Comparison of ENCODE assay signal across 12 cellular contexts in the genomic region with DNA sequence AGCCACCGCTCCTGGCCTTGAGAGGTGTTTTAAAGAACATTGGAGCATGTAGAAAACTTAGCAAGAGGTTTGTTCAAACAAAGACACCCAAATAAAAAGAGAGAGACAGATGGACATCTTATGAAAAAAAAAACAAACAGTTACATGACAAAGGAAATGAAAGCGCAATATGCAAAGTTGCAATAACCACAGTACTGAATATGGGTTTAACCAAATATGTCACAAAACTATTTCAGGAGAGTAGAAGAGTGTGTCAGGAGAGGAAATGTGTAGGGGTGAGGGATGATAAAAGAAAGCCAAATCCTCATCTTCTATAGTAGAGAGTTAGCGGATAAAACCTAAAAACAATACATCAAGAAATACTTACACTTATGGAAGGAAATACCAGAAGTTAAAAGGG.
A peak's percentile ranks its signal among the peaks of the same experiment; 100 is the strongest.
DNase-seq lines count a peak whose midpoint lies in the region; ATAC-seq, FAIRE-seq and TF ChIP-seq lines count a peak whose summit lies in the region.
"Had no signal": no experiment of that assay in that cellular context is flagged by ENCODE, and none has a peak within 500 bp of the region (broad histone marks: within the 10 kb centered on the region; RNA-seq: fewer than 3 reads in every experiment).

No MANE protein-coding gene starts in this region.

- DNase-seq in GM12891 (ENCODE audit: insufficient read length, low spot score), result no peak
- DNase-seq in CD4-positive, alpha-beta T cell, result no peak
- no peak for DNase-seq in OCI-M1 (lab: John Stamatoyannopoulos, UW)
- DNase-seq in frontal cortex (ENCODE audit: low spot score in 2 of 2), result no peak
- no peak for DNase-seq in ureter (ENCODE audit: low spot score)
- DNase-seq: activated CD4-positive, alpha-beta T cell treated with anti-CD3 and anti-CD28 coated beads for 1 hour; endodermal cell; stimulated activated CD4-positive, alpha-beta T cell treated with anti-CD3 and anti-CD28 coated beads, Interleukin-2, amount 100 ng/mL, for 24 hours; testis had no signal

- H3K27ac Mint-ChIP-seq in IgD-negative memory B cell, result peak overlapping the region; percentile 16 to 60 (median 30)
- no peak overlapping the region for H3K27ac Mint-ChIP-seq in CD4-positive, alpha-beta T cell
- H3K27ac Mint-ChIP-seq: endodermal cell had no signal

- intact Hi-C loops in CD4-positive, alpha-beta T cell (cut with DNase I, micrococcal nuclease), result no loop called here

- H3K9me3 Mint-ChIP-seq in IgD-negative memory B cell, result peaks cover 0 to 4% (median 1%) of the 10 kb centered on the region in 3 donors
- H3K9me3 Mint-ChIP-seq in CD4-positive, alpha-beta T cell, result no peaks in the 10 kb centered on the region

- H3K27me3 Mint-ChIP-seq in IgD-negative memory B cell, result peaks cover 10% of the 10 kb centered on the region
- no peaks in the 10 kb centered on the region for H3K27me3 Mint-ChIP-seq in CD4-positive, alpha-beta T cell

- peaks cover 5% of the 10 kb centered on the region for H3K36me3 Mint-ChIP-seq in IgD-negative memory B cell
- no peaks in the 10 kb centered on the region for H3K36me3 Mint-ChIP-seq in CD4-positive, alpha-beta T cell (ENCODE audit: low read depth)

- POLR2A ChIA-PET in CD4-positive, alpha-beta T cell (lab: Charles Lee), result no interaction called here

- FAIRE-seq in GM12891 (lab: Jason Lieb, UNC) (peak; percentile 87), frontal cortex (lab: Jason Lieb, UNC) (no peak)

- H3K4me3 Mint-ChIP-seq in IgD-negative memory B cell, result peak overlapping the region in 3 of 4 donors; percentile 0 to 86 (median 4)
- no peak overlapping the region for H3K4me3 Mint-ChIP-seq in CD4-positive, alpha-beta T cell
- H3K4me3 Mint-ChIP-seq: endodermal cell had no signal

- ATAC-seq in GM19395 (IDR thresholded peaks at IDR 0.05; ENCODE audit: unreplicated experiment), result peak; percentile 100
- ATAC-seq in HG02884 (IDR thresholded peaks at IDR 0.05; ENCODE audit: unreplicated experiment), result peak; percentile 98
- ATAC-seq in CD4-positive, alpha-beta T cell (ENCODE audit: poor library complexity), result no peak

- H3K27ac ChIP-seq in CD4-positive, alpha-beta T cell (ENCODE audit: low read depth, low read length), result no peak overlapping the region
- H3K27ac ChIP-seq: testis had no signal

- CTCF ChIA-PET in CD4-positive, alpha-beta T cell (lab: Charles Lee), result no interaction called here

- peaks cover 29 to 33% (median 30%) of the 10 kb centered on the region in 3 donors for H3K4me1 Mint-ChIP-seq in IgD-negative memory B cell
- no peaks in the 10 kb centered on the region for H3K4me1 Mint-ChIP-seq in CD4-positive, alpha-beta T cell (ENCODE audit: low read depth)
- H3K4me1 Mint-ChIP-seq: endodermal cell had no signal

- TF ChIP-seq POLR2A in GM12891 (IDR thresholded peaks at IDR 0.05; ENCODE audit: low read depth, low read length), result no peak

- no peaks in the 10 kb centered on the region for H3K27me3 ChIP-seq in CD4-positive, alpha-beta T cell (ENCODE audit: control insufficient read depth, insufficient read depth, low read length)
- H3K27me3 ChIP-seq: testis had no signal

- no peaks in the 10 kb centered on the region for H3K9me3 ChIP-seq in CD4-positive, alpha-beta T cell (ENCODE audit: control insufficient read depth, low read length)
- H3K9me3 ChIP-seq: testis had no signal

- TF ChIP-seq CTCF in CD4-positive, alpha-beta T cell (IDR thresholded peaks at IDR 0.05), result no peak

TF ChIP-seq in GM12891, 5 proteins besides CTCF, POLR2A, EP300 and RAD21:
- TF ChIP-seq PAX5 (IDR thresholded peaks at IDR 0.05; ENCODE audit: insufficient read depth, low read length, severe bottlenecking) (no peak), POU2F2 (IDR thresholded peaks at IDR 0.05; ENCODE audit: low read depth, low read length) (peak; percentile 84), SPI1 (IDR thresholded peaks at IDR 0.05; ENCODE audit: low read depth, low read length) (peak; percentile 75), TAF1 (IDR thresholded peaks at IDR 0.05; ENCODE audit: low read depth, low read length) (no peak)
